Comparison of ENCODE assay signal across 8 cellular contexts in the genomic region with DNA sequence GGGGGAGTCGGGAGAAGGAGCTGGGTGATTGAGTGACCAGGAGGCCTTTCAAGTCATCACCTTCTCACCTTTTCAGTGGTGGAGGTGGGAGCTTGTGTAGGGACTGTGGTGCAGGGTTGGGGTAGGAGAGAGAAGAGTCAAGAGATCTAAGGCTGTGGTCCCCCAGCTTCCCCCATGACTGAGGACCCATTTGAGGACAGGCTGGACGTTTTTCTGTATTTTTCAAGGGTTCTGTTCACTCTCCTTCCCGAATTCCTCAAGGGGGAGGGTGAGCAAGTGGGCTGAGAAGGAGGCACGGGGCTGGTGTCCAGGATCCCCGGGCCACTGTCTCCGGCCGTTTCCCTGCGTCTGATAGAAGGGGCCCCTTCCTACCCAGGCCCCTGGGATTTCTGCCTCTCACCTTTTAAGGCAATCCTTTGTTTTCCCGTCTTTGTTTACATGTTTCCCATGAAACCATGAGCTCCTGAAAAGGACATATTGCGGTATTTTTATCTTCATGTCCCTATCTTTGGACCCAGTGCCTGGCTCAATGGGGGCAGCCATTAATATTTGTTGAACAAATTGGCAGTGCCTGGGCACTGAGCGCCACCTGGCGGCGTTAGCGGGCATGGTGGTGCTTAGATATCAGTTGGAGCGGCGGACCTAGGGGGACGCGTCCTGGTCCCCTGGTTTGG. TPM values are rescaled to one million over a fixed set of nuclear protein-coding genes. Genes with fewer than 3 reads are reported as not detected.
A peak's percentile ranks its signal among the peaks of the same experiment; 100 is the strongest.
DNase-seq lines count a peak whose midpoint lies in the region; ATAC-seq and TF ChIP-seq lines count a peak whose summit lies in the region.

No MANE protein-coding gene starts in this region.

- peaks cover 25 to 34% of the 10 kb centered on the region in 2 donors for H3K4me1 ChIP-seq in thoracic aorta (ENCODE audit: control insufficient read depth in 1 of 2, low read depth in 2 of 2)

- no peaks in the 10 kb centered on the region for H3K27me3 Mint-ChIP-seq in activated T-helper 17 cell treated with anti-CD3 and anti-CD28 coated beads, Interleukin-2, amount 50 U/mL, for 72 hours

- no peaks in the 10 kb centered on the region for H3K27me3 ChIP-seq in thoracic aorta (replicated peaks; ENCODE audit: insufficient read depth)

- H3K4me3 Mint-ChIP-seq in activated T-helper 17 cell treated with anti-CD3 and anti-CD28 coated beads, Interleukin-2, amount 50 U/mL, for 72 hours: no peak overlapping the region

- H3K27ac Mint-ChIP-seq in activated T-helper 17 cell treated with anti-CD3 and anti-CD28 coated beads, Interleukin-2, amount 50 U/mL, for 72 hours: no peak overlapping the region

- H3K4me1 Mint-ChIP-seq in activated T-helper 17 cell treated with anti-CD3 and anti-CD28 coated beads, Interleukin-2, amount 50 U/mL, for 72 hours: peaks cover 8% of the 10 kb centered on the region

- peak; percentile 54 for ATAC-seq in activated T-helper 17 cell treated with anti-CD3 and anti-CD28 coated beads, Interleukin-2, amount 50 U/mL, for 72 hours (replicated peaks)
- no peak for ATAC-seq in thoracic aorta (ENCODE audit: insufficient number of reproducible peaks, low FRiP score, low read depth)
- ATAC-seq in HG02870 (IDR thresholded peaks at IDR 0.05; ENCODE audit: unreplicated experiment): no peak

- DNase-seq in COLO829 (ENCODE audit: low spot score): peak; percentile 70
- DNase-seq in HT1080 (ENCODE audit: low read depth): peak; percentile 11
- DNase-seq in RKO (ENCODE audit: low spot score): peak; percentile 49
- DNase-seq in fibroblast of the aortic adventitia (ENCODE audit: low read depth): peak; percentile 67
- peak; percentile 34 for DNase-seq in occipital lobe (lab: John Stamatoyannopoulos, UW)
- DNase-seq in thoracic aorta (ENCODE audit: low spot score): peak; percentile 30

- H3K36me3 ChIP-seq in thoracic aorta: no peaks in the 10 kb centered on the region

- TF ChIP-seq CTCF in fibroblast of the aortic adventitia (IDR thresholded peaks at IDR 0.05; ENCODE audit: insufficient read depth, low read length) (peak; percentile 88), thoracic aorta (IDR thresholded peaks at IDR 0.05) (peak; percentile 98)

- no peaks in the 10 kb centered on the region for H3K9me3 Mint-ChIP-seq in activated T-helper 17 cell treated with anti-CD3 and anti-CD28 coated beads, Interleukin-2, amount 50 U/mL, for 72 hours

- no peaks in the 10 kb centered on the region for H3K9me3 ChIP-seq in thoracic aorta

- H3K4me3 ChIP-seq in fibroblast of the aortic adventitia (ENCODE audit: low read depth, low read length) (no peak overlapping the region), thoracic aorta (peak overlapping the region; percentile 10)

- H3K36me3 Mint-ChIP-seq in activated T-helper 17 cell treated with anti-CD3 and anti-CD28 coated beads, Interleukin-2, amount 50 U/mL, for 72 hours (ENCODE audit: low read depth): no peaks in the 10 kb centered on the region

- H3K27ac ChIP-seq in thoracic aorta: no peak overlapping the region

RNA-seq across cellular contexts. Expression of gene CD300A, which starts 9.2 kb away (rescaled TPM):
- total RNA-seq in HT1080 (2014; rRNA removed; shearing (Covaris generic)): not detected in 2 replicates
- not detected in 2 replicates for polyA plus RNA-seq in HT1080 (2015; cell fraction: cytosol; rRNA removed)
- not detected in 2 replicates for polyA plus RNA-seq in HT1080 (2015; cell fraction: nucleus; rRNA removed)
- 10 to 100 TPM in 1 of 2 donors, 1 to 10 TPM in 1; 3.0 to 29.1 TPM for total RNA-seq in activated T-helper 17 cell treated with anti-CD3 and anti-CD28 coated beads, Interleukin-2, amount 50 U/mL, for 72 hours
- total RNA-seq in fibroblast of the aortic adventitia (ENCODE audit: low replicate concordance): not detected in 2 replicates
- total RNA-seq in occipital lobe: 3.3 TPM
- 1 to 10 TPM; 7.7 to 8.0 TPM for total RNA-seq in thoracic aorta

RNA-seq across cellular contexts. Expression of gene GPRC5C, which starts 25.4 kb away (rescaled TPM):
- total RNA-seq in HT1080 (2014; rRNA removed; shearing (Covaris generic)): not detected in 2 replicates
- polyA plus RNA-seq in HT1080 (2015; cell fraction: cytosol; rRNA removed): 0.05 and 0.07 TPM in 2 replicates
- 0.10 TPM in 1 of 2 replicates, not detected in the other for polyA plus RNA-seq in HT1080 (2015; cell fraction: nucleus; rRNA removed)
- total RNA-seq in activated T-helper 17 cell treated with anti-CD3 and anti-CD28 coated beads, Interleukin-2, amount 50 U/mL, for 72 hours: 1 to 10 TPM in 1 of 2 donors, not detected in 1; 5.0 TPM
- total RNA-seq in fibroblast of the aortic adventitia (ENCODE audit: low replicate concordance): 0.99 and 24.4 TPM in 2 replicates
- 10.0 TPM for total RNA-seq in occipital lobe
- total RNA-seq in thoracic aorta: 10 to 100 TPM; 56.0 to 67.0 TPM

Comparison
In these comparisons a context has a peak if more than half of its experiments do, and no peak if none do; other contexts are left out.
1. DNase-seq: peak in every context shown above with its lines; median percentile 70 in COLO829; 67 in fibroblast of the aortic adventitia; 49 in RKO; 34 in occipital lobe; 30 in thoracic aorta; 11 in HT1080.